ENCODE assay signal across 8 cellular contexts in genomic region chr11:44094260-44094868, GRCh38. TPM values are rescaled to one million over a fixed set of nuclear protein-coding genes. Genes with fewer than 3 reads are reported as not detected.
A peak's percentile ranks its signal among the peaks of the same experiment; 100 is the strongest.
DNase-seq lines count a peak whose midpoint lies in the region; ATAC-seq and TF ChIP-seq lines count a peak whose summit lies in the region.

No MANE protein-coding gene starts in this region.

- H3K27me3 ChIP-seq in OCI-LY1 (ENCODE audit: insufficient read depth, low read length), result no peaks in the 10 kb centered on the region

- no peaks in the 10 kb centered on the region for H4K20me1 ChIP-seq in OCI-LY1 (ENCODE audit: insufficient read depth, low read length)

- no peaks in the 10 kb centered on the region for H3K9me3 ChIP-seq in OCI-LY1 (ENCODE audit: low read length)

- H3K36me3 ChIP-seq in OCI-LY1 (ENCODE audit: insufficient read depth, low read length), result no peaks in the 10 kb centered on the region

- no peak overlapping the region for H2AFZ ChIP-seq in OCI-LY1 (ENCODE audit: low read length)

- H3K4me2 ChIP-seq in OCI-LY1 (ENCODE audit: low read length), result no peak overlapping the region

- H3K9me2 ChIP-seq in OCI-LY1 (ENCODE audit: low read depth, low read length), result no peaks in the 10 kb centered on the region

- H3K9ac ChIP-seq in OCI-LY1 (ENCODE audit: low read length), result no peak overlapping the region

- peak; percentile 76 for DNase-seq in GM13976 (ENCODE audit: low spot score)
- DNase-seq in KBM-7, result peak; percentile 67
- peak; percentile 51 for DNase-seq in activated CD8-positive, alpha-beta memory T cell treated with anti-CD3 and anti-CD28 coated beads, Interleukin-2, amount 50 U/mL, for 24 hours (ENCODE audit: extremely low read depth)
- DNase-seq in epidermal melanocyte (ENCODE audit: insufficient read length, low spot score), result peak; percentile 89
- DNase-seq in myocyte (ENCODE audit: low read depth), result peak; percentile 89
- peak; percentile 49 for DNase-seq in stimulated activated CD8-positive, alpha-beta memory T cell treated with anti-CD3 and anti-CD28 coated beads, Interleukin-7, amount 100 ng/mL, for 24 hours (ENCODE audit: low read depth)

- in situ Hi-C loops in GM13976 (cut with MboI; ENCODE audit: low sequenced_read_pairs, unreplicated experiment) (loop anchor here (10.0 kb wide), 1 partner anchor 450 kb away; no protein-coding TSS in a partner anchor), KBM-7 (cut with MboI; ENCODE audit: low pct_unique_long_range_greater_than_20kb, low sequenced_read_pairs) (no loop called here)

- peak; percentile 74 for TF ChIP-seq CTCF in GM13976 (IDR thresholded peaks at IDR 0.05; ENCODE audit: borderline replicate concordance, control extremely low read depth, extremely low read depth, insufficient read depth, missing control alignments)
- peak; percentile 75 for TF ChIP-seq CTCF in OCI-LY1 (IDR thresholded peaks at IDR 0.05; ENCODE audit: low read length)

- no peaks in the 10 kb centered on the region for H3K79me2 ChIP-seq in OCI-LY1 (ENCODE audit: insufficient read depth, low read length)

- no peak overlapping the region for H3K4me3 ChIP-seq in OCI-LY1 (ENCODE audit: low read depth, low read length, poor library complexity, severe bottlenecking)

- H3F3A ChIP-seq in OCI-LY1 (ENCODE audit: insufficient read depth, low read length), result no peaks in the 10 kb centered on the region

- H3K27ac ChIP-seq in OCI-LY1 (ENCODE audit: low read depth, low read length, poor library complexity, severe bottlenecking), result no peak overlapping the region

- H3K4me1 ChIP-seq in OCI-LY1 (ENCODE audit: insufficient read depth, low read length, severe bottlenecking), result peaks cover 14% of the 10 kb centered on the region

- ATAC-seq in GM21381 (IDR thresholded peaks at IDR 0.05; ENCODE audit: unreplicated experiment), result no peak

RNA-seq across cellular contexts. Expression of gene EXT2, which starts 1.1 kb away (rescaled TPM):
- 55.7 and 66.3 TPM in 2 replicates for total RNA-seq in myocyte
- 56.5 TPM for polyA plus RNA-seq in myocyte (2012)

RNA-seq across cellular contexts. Expression of gene ACCS, which starts 28.3 kb away (rescaled TPM):
- total RNA-seq in myocyte, result 10.7 and 11.4 TPM in 2 replicates
- polyA plus RNA-seq in myocyte (2012), result 15.2 TPM

RNA-seq across cellular contexts. Expression of gene ACCSL, which starts 46.6 kb away (rescaled TPM):
- not detected in 2 replicates for total RNA-seq in myocyte
- polyA plus RNA-seq in myocyte (2012), result not detected
